9 cellular contexts compared by ENCODE assay signal in genomic region chr12:121534495-121535148, GRCh38. TPM values are rescaled to one million over a fixed set of nuclear protein-coding genes. Genes with fewer than 3 reads are reported as not detected.
DNase-seq lines count a peak whose midpoint lies in the region; ATAC-seq and TF ChIP-seq lines count a peak whose summit lies in the region.
"Had no signal": no experiment of that assay in that cellular context is flagged by ENCODE, and none has a peak within 500 bp of the region (broad histone marks: within the 10 kb centered on the region; RNA-seq: fewer than 3 reads in every experiment).

No MANE protein-coding gene starts in this region.

- H3K4me3 Mint-ChIP-seq in natural killer cell, result peak overlapping the region; percentile 77

- TF ChIP-seq CTCF in natural killer cell (IDR thresholded peaks at IDR 0.05), result no peak

- ATAC-seq in natural killer cell, result peak; percentile 22 to 40 (median 36)

- H3K9me3 Mint-ChIP-seq in natural killer cell, result no peaks in the 10 kb centered on the region

- H3K36me3 Mint-ChIP-seq in natural killer cell, result no peaks in the 10 kb centered on the region

- H3K4me1 Mint-ChIP-seq in natural killer cell, result peaks cover 47 to 55% of the 10 kb centered on the region in 2 donors

- no peaks in the 10 kb centered on the region for H3K27me3 Mint-ChIP-seq in natural killer cell (ENCODE audit: low read depth in 2 of 2)

- intact Hi-C loops in natural killer cell (cut with micrococcal nuclease), result loop anchor here (5.0 kb wide), 3 partner anchors 32 to 93 kb away; partner anchors contain the start of gene ORAI1

- H3K27ac Mint-ChIP-seq in natural killer cell, result peak overlapping the region; percentile 82

- DNase-seq in activated gamma-delta T cell treated with Interleukin-2 at 50 U/mL for 16 hours, result peak; percentile 58
- DNase-seq in activated gamma-delta T cell (lab: John Stamatoyannopoulos, UW), result no peak
- DNase-seq in activated T-cell treated with anti-CD3 and anti-CD28 coated beads, Interleukin-2, amount 50 U/mL, for 48 hours, result peak; percentile 54 to 66
- peak; percentile 40 for DNase-seq in natural killer cell
- DNase-seq in middle frontal gyrus (ENCODE audit: extremely low spot score, low spot score), result no peak
- no peak for DNase-seq in putamen (ENCODE audit: low spot score)
- no peak for DNase-seq in AML-193 (lab: John Stamatoyannopoulos, UW)
- no peak for DNase-seq in SIG-M5 (lab: John Stamatoyannopoulos, UW)
- DNase-seq: NCI-H748 treated with DMSO at 0.1 percent for 48 hours had no signal

RNA-seq across cellular contexts. Expression of gene KDM2B, which starts 46.2 kb away (rescaled TPM):
- 100 to 1,000 TPM in 1 of 3 donors, 10 to 100 TPM in 2; 97.3 to 106 (median 98.1) TPM for total RNA-seq in natural killer cell

Comparison
In these comparisons a context has a peak if more than half of its experiments do, and no peak if none do; other contexts are left out.
1. DNase-seq: peak in activated gamma-delta T cell treated with Interleukin-2 at 50 U/mL for 16 hours (single experiment), activated T-cell treated with anti-CD3 and anti-CD28 coated beads, Interleukin-2, amount 50 U/mL, for 48 hours (2 of 2) and natural killer cell (single experiment); none in activated gamma-delta T cell (single experiment), middle frontal gyrus (single experiment), putamen (single experiment), AML-193 (0 of 2) and SIG-M5 (single experiment).